Comparison of ENCODE assay signal across 38 cellular contexts in the genomic region with DNA sequence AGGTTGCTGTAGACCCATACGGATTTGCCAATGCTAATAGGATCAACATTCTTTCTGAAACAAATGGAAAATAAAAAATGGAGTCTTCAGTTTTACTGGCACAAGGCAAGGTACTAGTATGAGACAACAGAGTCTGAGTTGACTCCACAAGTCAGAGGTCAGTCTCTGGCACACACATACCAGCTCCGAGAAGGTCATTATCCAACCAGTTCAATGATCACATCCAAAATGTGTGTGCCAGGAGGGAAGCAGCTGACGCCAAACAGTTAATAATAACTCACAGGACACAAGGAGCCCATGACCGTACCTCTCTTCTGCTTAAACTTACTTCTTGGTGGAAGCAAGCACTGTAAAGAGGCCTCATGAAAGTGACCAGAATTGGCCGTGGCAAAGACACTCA.
"Had no signal": no experiment of that assay in that cellular context is flagged by ENCODE, and none has a peak within 500 bp of the region (broad histone marks: within the 10 kb centered on the region; RNA-seq: fewer than 3 reads in every experiment).

No MANE protein-coding gene starts in this region.

- H3K36me3 Mint-ChIP-seq: activated CD4-positive, alpha-beta memory T cell treated with anti-CD3 and anti-CD28 coated beads for 36 hours; activated naive CD4-positive, alpha-beta T cell treated with anti-CD3 and anti-CD28 coated beads, Interleukin-2, amount 10 ng/mL, durations not matched to agents 7 days and 5 days; activated naive CD4-positive, alpha-beta T cell treated with anti-CD3 and anti-CD28 coated beads, Interleukin-2, amount 50 U/mL, for 24 hours; activated naive CD8-positive, alpha-beta T cell; activated naive CD8-positive, alpha-beta T cell treated with anti-CD3 and anti-CD28 coated beads, Interleukin-2, amount 10 ng/mL, durations not matched to agents 7 days and 5 days had no signal

- H3K27me3 Mint-ChIP-seq: activated B cell treated with CpG ODN at 0.5 μM for 24 hours; activated CD4-positive, alpha-beta memory T cell treated with anti-CD3 and anti-CD28 coated beads for 36 hours; activated CD4-positive, alpha-beta T cell treated with anti-CD3 and anti-CD28 coated beads, Interleukin-2, amount 10 ng/mL, durations not matched to agents 24 days and 14 days; activated naive CD4-positive, alpha-beta T cell treated with anti-CD3 and anti-CD28 coated beads, Interleukin-2, amount 10 ng/mL, durations not matched to agents 7 days and 5 days; activated naive CD8-positive, alpha-beta T cell; activated naive CD8-positive, alpha-beta T cell treated with anti-CD3 and anti-CD28 coated beads, Interleukin-2, amount 50 U/mL, for 24 hours had no signal

- FAIRE-seq: TTC549 had no signal

- H3K9me3 ChIP-seq: ascending aorta, body of pancreas, breast epithelium had no signal

- H3K4me3 Mint-ChIP-seq: activated B cell treated with CpG ODN at 0.5 μM for 24 hours; activated CD4-positive, alpha-beta memory T cell treated with anti-CD3 and anti-CD28 coated beads for 36 hours; activated CD4-positive, alpha-beta T cell treated with anti-CD3 and anti-CD28 coated beads, Interleukin-2, amount 10 ng/mL, durations not matched to agents 24 days and 14 days; activated CD8-positive, alpha-beta T cell treated with anti-CD3 and anti-CD28 coated beads for 36 hours; activated naive CD4-positive, alpha-beta T cell treated with anti-CD3 and anti-CD28 coated beads, Interleukin-2, amount 10 ng/mL, durations not matched to agents 7 days and 5 days; activated naive CD4-positive, alpha-beta T cell treated with anti-CD3 and anti-CD28 coated beads, Interleukin-2, amount 50 U/mL, for 24 hours; activated naive CD8-positive, alpha-beta T cell; activated naive CD8-positive, alpha-beta T cell treated with anti-CD3 and anti-CD28 coated beads, Interleukin-2, amount 10 ng/mL, durations not matched to agents 7 days and 5 days; activated naive CD8-positive, alpha-beta T cell treated with anti-CD3 and anti-CD28 coated beads, Interleukin-2, amount 50 U/mL, for 24 hours; activated T-cell treated with anti-CD3 and anti-CD28 coated beads, Interleukin-2, amount 50 U/mL, for 4 hours; activated T-cell treated with anti-CD3 and anti-CD28 coated beads, Interleukin-2, amount 50 U/mL, for 72 hours; activated T-helper 1 cell treated with anti-CD3 and anti-CD28 coated beads, Interleukin-12 subunit alpha, Interleukin-12 subunit beta, Interleukin-2, Interleukin-4 antibody, amounts not matched to agents 30 ng/mL and 10 ng/mL and 1 ng/mL, durations not matched to agents 14 hours and 24 hours and 36 hours; activated T-helper 17 cell treated with anti-CD3 and anti-CD28 coated beads, Interleukin-2, amount 50 U/mL, for 72 hours; T-helper 1 cell treated with Interleukin-12 subunit alpha and Interleukin-12 subunit beta and Interleukin-4 antibody, amounts not matched to agents 30 μg/mL and 1 μg/mL, for 36 hours; T-helper 2 cell treated with Interferon-gamma antibody and Interleukin-4, amounts not matched to agents 5 μg/mL and 100 μg/mL, for 36 hours had no signal

- H3K36me3 ChIP-seq: ascending aorta, brain microvascular endothelial cell, breast epithelium had no signal

- H3K9me3 Mint-ChIP-seq: activated B cell treated with CpG ODN at 0.5 μM for 24 hours; activated CD4-positive, alpha-beta memory T cell treated with anti-CD3 and anti-CD28 coated beads for 36 hours; activated CD4-positive, alpha-beta T cell treated with anti-CD3 and anti-CD28 coated beads, Interleukin-2, amount 10 ng/mL, durations not matched to agents 24 days and 14 days; activated CD8-positive, alpha-beta T cell treated with anti-CD3 and anti-CD28 coated beads for 36 hours; activated naive CD4-positive, alpha-beta T cell treated with anti-CD3 and anti-CD28 coated beads, Interleukin-2, amount 10 ng/mL, durations not matched to agents 7 days and 5 days; activated naive CD4-positive, alpha-beta T cell treated with anti-CD3 and anti-CD28 coated beads, Interleukin-2, amount 50 U/mL, for 24 hours; activated naive CD8-positive, alpha-beta T cell treated with anti-CD3 and anti-CD28 coated beads, Interleukin-2, amount 10 ng/mL, durations not matched to agents 7 days and 5 days; activated naive CD8-positive, alpha-beta T cell treated with anti-CD3 and anti-CD28 coated beads, Interleukin-2, amount 50 U/mL, for 24 hours; activated T-cell treated with anti-CD3 and anti-CD28 coated beads, Interleukin-2, amount 50 U/mL, for 4 hours; activated T-cell treated with anti-CD3 and anti-CD28 coated beads, Interleukin-2, amount 50 U/mL, for 72 hours; activated T-helper 1 cell treated with anti-CD3 and anti-CD28 coated beads, Interleukin-12 subunit alpha, Interleukin-12 subunit beta, Interleukin-2, Interleukin-4 antibody, amounts not matched to agents 30 ng/mL and 10 ng/mL and 1 ng/mL, durations not matched to agents 14 hours and 24 hours and 36 hours; activated T-helper 17 cell treated with anti-CD3 and anti-CD28 coated beads, Interleukin-2, amount 50 U/mL, for 72 hours; T-helper 1 cell treated with Interleukin-12 subunit alpha and Interleukin-12 subunit beta and Interleukin-4 antibody, amounts not matched to agents 30 μg/mL and 1 μg/mL, for 36 hours; T-helper 2 cell treated with Interferon-gamma antibody and Interleukin-4, amounts not matched to agents 5 μg/mL and 100 μg/mL, for 36 hours had no signal

- H3K27me3 ChIP-seq: ascending aorta, body of pancreas, brain microvascular endothelial cell, breast epithelium had no signal

- H3K27ac ChIP-seq: ascending aorta, body of pancreas, brain microvascular endothelial cell, breast epithelium, VCaP had no signal

- H3K4me1 Mint-ChIP-seq: activated B cell treated with CpG ODN at 0.5 μM for 24 hours; activated CD4-positive, alpha-beta T cell treated with anti-CD3 and anti-CD28 coated beads, Interleukin-2, amount 10 ng/mL, durations not matched to agents 24 days and 14 days; activated naive CD4-positive, alpha-beta T cell treated with anti-CD3 and anti-CD28 coated beads, Interleukin-2, amount 10 ng/mL, durations not matched to agents 7 days and 5 days; activated naive CD4-positive, alpha-beta T cell treated with anti-CD3 and anti-CD28 coated beads, Interleukin-2, amount 50 U/mL, for 24 hours; activated naive CD8-positive, alpha-beta T cell treated with anti-CD3 and anti-CD28 coated beads, Interleukin-2, amount 10 ng/mL, durations not matched to agents 7 days and 5 days; activated naive CD8-positive, alpha-beta T cell treated with anti-CD3 and anti-CD28 coated beads, Interleukin-2, amount 50 U/mL, for 24 hours; activated T-helper 17 cell treated with anti-CD3 and anti-CD28 coated beads, Interleukin-2, amount 50 U/mL, for 72 hours had no signal

- H3K27ac Mint-ChIP-seq: activated B cell treated with CpG ODN at 0.5 μM for 24 hours; activated CD4-positive, alpha-beta memory T cell treated with anti-CD3 and anti-CD28 coated beads for 36 hours; activated CD4-positive, alpha-beta T cell treated with anti-CD3 and anti-CD28 coated beads, Interleukin-2, amount 10 ng/mL, durations not matched to agents 24 days and 14 days; activated CD8-positive, alpha-beta T cell treated with anti-CD3 and anti-CD28 coated beads for 36 hours; activated naive CD4-positive, alpha-beta T cell treated with anti-CD3 and anti-CD28 coated beads, Interleukin-2, amount 10 ng/mL, durations not matched to agents 7 days and 5 days; activated naive CD4-positive, alpha-beta T cell treated with anti-CD3 and anti-CD28 coated beads, Interleukin-2, amount 50 U/mL, for 24 hours; activated naive CD8-positive, alpha-beta T cell; activated naive CD8-positive, alpha-beta T cell treated with anti-CD3 and anti-CD28 coated beads, Interleukin-2, amount 10 ng/mL, durations not matched to agents 7 days and 5 days; activated naive CD8-positive, alpha-beta T cell treated with anti-CD3 and anti-CD28 coated beads, Interleukin-2, amount 50 U/mL, for 24 hours; activated T-cell treated with anti-CD3 and anti-CD28 coated beads, Interleukin-2, amount 50 U/mL, for 72 hours; activated T-helper 1 cell treated with anti-CD3 and anti-CD28 coated beads, Interleukin-12 subunit alpha, Interleukin-12 subunit beta, Interleukin-2, Interleukin-4 antibody, amounts not matched to agents 30 ng/mL and 10 ng/mL and 1 ng/mL, durations not matched to agents 14 hours and 24 hours and 36 hours; activated T-helper 17 cell treated with anti-CD3 and anti-CD28 coated beads, Interleukin-2, amount 50 U/mL, for 72 hours; T-helper 1 cell treated with Interleukin-12 subunit alpha and Interleukin-12 subunit beta and Interleukin-4 antibody, amounts not matched to agents 30 μg/mL and 1 μg/mL, for 36 hours; T-helper 2 cell treated with Interferon-gamma antibody and Interleukin-4, amounts not matched to agents 5 μg/mL and 100 μg/mL, for 36 hours had no signal

- DNase-seq: activated B cell treated with CpG ODN at 0.5 μM for 24 hours; activated CD4-positive, alpha-beta memory T cell treated with anti-CD3 and anti-CD28 coated beads for 36 hours; activated CD4-positive, alpha-beta T cell treated with anti-CD3 and anti-CD28 coated beads for 4 hours; activated CD4-positive, alpha-beta T cell treated with anti-CD3 and anti-CD28 coated beads, Interleukin-2, amount 10 ng/mL, durations not matched to agents 24 days and 14 days; activated CD4-positive, alpha-beta T cell treated with anti-CD3 and anti-CD28 coated beads, Interleukin-2, amount 50 U/mL, for 1 hour; activated CD4-positive, alpha-beta T cell treated with anti-CD3 and anti-CD28 coated beads, Interleukin-2, amount 50 U/mL, for 4 hours; activated CD4-positive, CD25-positive, alpha-beta regulatory T cell treated with anti-CD3 and anti-CD28 coated beads, Interleukin-2, amount 50 U/mL, for 72 hours; activated CD8-positive, alpha-beta memory T cell treated with anti-CD3 and anti-CD28 coated beads, Interleukin-2, amount 50 U/mL, for 4 hours; activated CD8-positive, alpha-beta T cell treated with anti-CD3 and anti-CD28 coated beads for 36 hours; activated effector memory CD4-positive, alpha-beta T cell treated with Interleukin-2 at 50 U/mL for 16 hours; activated gamma-delta T cell; activated naive CD4-positive, alpha-beta T cell treated with anti-CD3 and anti-CD28 coated beads, Interleukin-2, amount 10 ng/mL, durations not matched to agents 7 days and 5 days; activated naive CD4-positive, alpha-beta T cell treated with Interleukin-2 at 50 U/mL for 16 hours; activated naive CD8-positive, alpha-beta T cell treated with anti-CD3 and anti-CD28 coated beads, Interleukin-2, amount 10 ng/mL, durations not matched to agents 7 days and 5 days; activated naive CD8-positive, alpha-beta T cell treated with anti-CD3 and anti-CD28 coated beads, Interleukin-2, amount 50 U/mL, for 24 hours; activated T-cell treated with anti-CD3 and anti-CD28 coated beads for 4 hours; activated T-cell treated with anti-CD3 and anti-CD28 coated beads, Interleukin-2, amount 50 U/mL, for 1 hour; activated T-cell treated with anti-CD3 and anti-CD28 coated beads, Interleukin-2, amount 50 U/mL, for 4 hours; activated T-cell treated with anti-CD3 and anti-CD28 coated beads, Interleukin-2, amount 50 U/mL, for 72 hours; amygdala; anterior cingulate cortex; body of pancreas; brain microvascular endothelial cell; central memory CD4-positive, alpha-beta T cell; SW 1271; T-helper 1 cell; T-helper 2 cell; T-helper 9 cell had no signal

- H3K4me3 ChIP-seq: ascending aorta, body of pancreas, breast epithelium had no signal

- H3K4me1 ChIP-seq: ascending aorta, body of pancreas, breast epithelium had no signal

- ATAC-seq: activated CD8-positive, alpha-beta T cell treated with anti-CD3 and anti-CD28 coated beads for 36 hours; activated naive CD8-positive, alpha-beta T cell treated with anti-CD3 and anti-CD28 coated beads, Interleukin-2, amount 50 U/mL, for 24 hours; activated T-cell treated with anti-CD3 and anti-CD28 coated beads, Interleukin-2, amount 50 U/mL, for 4 hours; activated T-cell treated with anti-CD3 and anti-CD28 coated beads, Interleukin-2, amount 50 U/mL, for 72 hours; activated T-helper 17 cell treated with anti-CD3 and anti-CD28 coated beads, Interleukin-2, amount 50 U/mL, for 72 hours; body of pancreas had no signal
